Comparison of ENCODE assay signal across 8 cellular contexts in genomic region chr3:113695818-113696645, GRCh38. TPM values are rescaled to one million over a fixed set of nuclear protein-coding genes. Genes with fewer than 3 reads are reported as not detected.
DNase-seq lines count a peak whose midpoint lies in the region; ATAC-seq, FAIRE-seq and TF ChIP-seq lines count a peak whose summit lies in the region.

A gene with protein sequence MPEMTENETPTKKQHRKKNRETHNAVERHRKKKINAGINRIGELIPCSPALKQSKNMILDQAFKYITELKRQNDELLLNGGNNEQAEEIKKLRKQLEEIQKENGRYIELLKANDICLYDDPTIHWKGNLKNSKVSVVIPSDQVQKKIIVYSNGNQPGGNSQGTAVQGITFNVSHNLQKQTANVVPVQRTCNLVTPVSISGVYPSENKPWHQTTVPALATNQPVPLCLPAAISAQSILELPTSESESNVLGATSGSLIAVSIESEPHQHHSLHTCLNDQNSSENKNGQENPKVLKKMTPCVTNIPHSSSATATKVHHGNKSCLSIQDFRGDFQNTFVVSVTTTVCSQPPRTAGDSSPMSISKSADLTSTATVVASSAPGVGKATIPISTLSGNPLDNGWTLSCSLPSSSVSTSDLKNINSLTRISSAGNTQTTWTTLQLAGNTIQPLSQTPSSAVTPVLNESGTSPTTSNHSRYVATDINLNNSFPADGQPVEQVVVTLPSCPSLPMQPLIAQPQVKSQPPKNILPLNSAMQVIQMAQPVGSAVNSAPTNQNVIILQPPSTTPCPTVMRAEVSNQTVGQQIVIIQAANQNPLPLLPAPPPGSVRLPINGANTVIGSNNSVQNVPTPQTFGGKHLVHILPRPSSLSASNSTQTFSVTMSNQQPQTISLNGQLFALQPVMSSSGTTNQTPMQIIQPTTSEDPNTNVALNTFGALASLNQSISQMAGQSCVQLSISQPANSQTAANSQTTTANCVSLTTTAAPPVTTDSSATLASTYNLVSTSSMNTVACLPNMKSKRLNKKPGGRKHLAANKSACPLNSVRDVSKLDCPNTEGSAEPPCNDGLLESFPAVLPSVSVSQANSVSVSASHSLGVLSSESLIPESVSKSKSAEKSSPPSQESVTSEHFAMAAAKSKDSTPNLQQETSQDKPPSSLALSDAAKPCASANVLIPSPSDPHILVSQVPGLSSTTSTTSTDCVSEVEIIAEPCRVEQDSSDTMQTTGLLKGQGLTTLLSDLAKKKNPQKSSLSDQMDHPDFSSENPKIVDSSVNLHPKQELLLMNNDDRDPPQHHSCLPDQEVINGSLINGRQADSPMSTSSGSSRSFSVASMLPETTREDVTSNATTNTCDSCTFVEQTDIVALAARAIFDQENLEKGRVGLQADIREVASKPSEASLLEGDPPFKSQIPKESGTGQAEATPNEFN (N-terminal part only) (minus strand): TSS chr3:113696642. CDS start chr3:113674878, 21,764 bp downstream.

- DNase-seq in GM18507 (ENCODE audit: extremely low spot score, insufficient read length, low read depth) (peak; percentile 80), NCI-H2171 (lab: John Stamatoyannopoulos, UW) (peak; percentile 86), cerebellum (ENCODE audit: low spot score) (peak; percentile 84), left kidney (ENCODE audit: low read depth, low spot score) (peak; percentile 88)
- peak; percentile 73 for DNase-seq in activated CD4-positive, alpha-beta T cell treated with anti-CD3 and anti-CD28 coated beads for 1 hour
- DNase-seq in stimulated activated CD4-positive, alpha-beta T cell treated with anti-CD3 and anti-CD28 coated beads, Interleukin-2, amount 100 ng/mL, for 4 hours (ENCODE audit: low read depth): peak; percentile 77

- FAIRE-seq in GM18507 (lab: Jason Lieb, UNC): peak; percentile 56

- no peak for TF ChIP-seq CTCF in 22Rv1 (IDR thresholded peaks at IDR 0.05)

- peak; percentile 54 for ATAC-seq in HG02943 (IDR thresholded peaks at IDR 0.05; ENCODE audit: low read depth, unreplicated experiment)

- peak within 1 kb of the TSS; percentile 82 for H3K27ac ChIP-seq in 22Rv1

RNA-seq across cellular contexts. Expression of the gene that starts here (rescaled TPM):
- 19.1 TPM for total RNA-seq in cerebellum

Comparison
In these comparisons a context has a peak if more than half of its experiments do, and no peak if none do; other contexts are left out.
1. Peak in every context shown above with its lines: DNase-seq, ATAC-seq and H3K27ac ChIP-seq.